Comparison of ENCODE assay signal across 9 cellular contexts in genomic region chr5:14628346-14628745, GRCh38. TPM values are rescaled to one million over a fixed set of nuclear protein-coding genes. Genes with fewer than 3 reads are reported as not detected.
DNase-seq lines count a peak whose midpoint lies in the region; ATAC-seq, FAIRE-seq and TF ChIP-seq lines count a peak whose summit lies in the region.
"Had no signal": no experiment of that assay in that cellular context is flagged by ENCODE, and none has a peak within 500 bp of the region (broad histone marks: within the 10 kb centered on the region; RNA-seq: fewer than 3 reads in every experiment).

No MANE protein-coding gene starts in this region.

- intact Hi-C loops in right lobe of liver (cut with DNase I) = no loop called here

- H3K4me1 ChIP-seq in SJCRH30 (no peaks in the 10 kb centered on the region), right lobe of liver (no peaks in the 10 kb centered on the region)

- H3K27ac ChIP-seq in SJCRH30 = no peak overlapping the region
- H3K27ac ChIP-seq in right lobe of liver = no peak overlapping the region
- H3K27ac ChIP-seq in WERI-Rb-1 = no peak overlapping the region
- H3K27ac ChIP-seq: thoracic aorta had no signal

- H3K36me3 ChIP-seq in SJCRH30 (no peaks in the 10 kb centered on the region), right lobe of liver (no peaks in the 10 kb centered on the region), WERI-Rb-1 (no peaks in the 10 kb centered on the region)
- H3K36me3 ChIP-seq: thoracic aorta had no signal

- H3K4me3 ChIP-seq in SJCRH30 (no peak overlapping the region), right lobe of liver (no peak overlapping the region), WERI-Rb-1 (ENCODE audit: low read depth, low read length) (no peak overlapping the region)
- H3K4me3 ChIP-seq: thoracic aorta had no signal

- H3K27me3 ChIP-seq in SJCRH30 = no peaks in the 10 kb centered on the region
- no peaks in the 10 kb centered on the region for H3K27me3 ChIP-seq in right lobe of liver
- no peaks in the 10 kb centered on the region for H3K27me3 ChIP-seq in WERI-Rb-1 (ENCODE audit: insufficient read depth, low read depth, severe bottlenecking)

- no peaks in the 10 kb centered on the region for H3K4me1 Mint-ChIP-seq in activated naive CD8-positive, alpha-beta T cell treated with anti-CD3 and anti-CD28 coated beads for 36 hours
- H3K4me1 Mint-ChIP-seq in stimulated activated naive CD8-positive, alpha-beta T cell treated with anti-CD3 and anti-CD28 coated beads, Interleukin-15, amount 100 ng/mL, for 72 hours = no peaks in the 10 kb centered on the region

- no peak for TF ChIP-seq CTCF in right lobe of liver (IDR thresholded peaks at IDR 0.05)
- no peak for TF ChIP-seq CTCF in WERI-Rb-1 (IDR thresholded peaks at IDR 0.05; ENCODE audit: low read depth, low read length)
- no peak for TF ChIP-seq CTCF in D721Med (IDR thresholded peaks at IDR 0.05; ENCODE audit: insufficient read depth, missing control alignments)

- TF ChIP-seq POLR2A in H54 (IDR thresholded peaks at IDR 0.05; ENCODE audit: low read depth, low read length) (no peak), right lobe of liver (IDR thresholded peaks at IDR 0.05) (no peak)

- H3K36me3 Mint-ChIP-seq in activated naive CD8-positive, alpha-beta T cell treated with anti-CD3 and anti-CD28 coated beads for 36 hours = no peaks in the 10 kb centered on the region

- no peak overlapping the region for H3K27ac Mint-ChIP-seq in activated naive CD8-positive, alpha-beta T cell treated with anti-CD3 and anti-CD28 coated beads for 36 hours
- no peak overlapping the region for H3K27ac Mint-ChIP-seq in stimulated activated naive CD8-positive, alpha-beta T cell treated with anti-CD3 and anti-CD28 coated beads, Interleukin-15, amount 100 ng/mL, for 72 hours

- ATAC-seq in right lobe of liver (peak in 3 of 4 donors; percentile 51 to 60 (median 58)), HG03565 (IDR thresholded peaks at IDR 0.05; ENCODE audit: unreplicated experiment) (no peak)
- peak; percentile 65 for ATAC-seq in stimulated activated naive CD8-positive, alpha-beta T cell treated with anti-CD3 and anti-CD28 coated beads, Interleukin-15, amount 100 ng/mL, for 72 hours

- no peaks in the 10 kb centered on the region for H3K27me3 Mint-ChIP-seq in activated naive CD8-positive, alpha-beta T cell treated with anti-CD3 and anti-CD28 coated beads for 36 hours
- no peaks in the 10 kb centered on the region for H3K27me3 Mint-ChIP-seq in stimulated activated naive CD8-positive, alpha-beta T cell treated with anti-CD3 and anti-CD28 coated beads, Interleukin-15, amount 100 ng/mL, for 72 hours

- peaks cover 7% of the 10 kb centered on the region for H3K9me3 Mint-ChIP-seq in activated naive CD8-positive, alpha-beta T cell treated with anti-CD3 and anti-CD28 coated beads for 36 hours
- peaks cover 6 to 8% of the 10 kb centered on the region in 2 donors for H3K9me3 Mint-ChIP-seq in stimulated activated naive CD8-positive, alpha-beta T cell treated with anti-CD3 and anti-CD28 coated beads, Interleukin-15, amount 100 ng/mL, for 72 hours

- no peak for DNase-seq in H54 (ENCODE audit: insufficient read length, low spot score)
- peak; percentile 47 to 74 for DNase-seq in SJCRH30
- DNase-seq in activated naive CD8-positive, alpha-beta T cell treated with anti-CD3 and anti-CD28 coated beads for 36 hours = peak; percentile 41
- peak in 2 of 3 donors; percentile 54 to 56 for DNase-seq in right lobe of liver
- DNase-seq in stimulated activated naive CD8-positive, alpha-beta T cell treated with anti-CD3 and anti-CD28 coated beads, Interleukin-15, amount 100 ng/mL, for 72 hours = peak; percentile 22 to 33
- DNase-seq in WERI-Rb-1 = no peak
- DNase-seq in D721Med (ENCODE audit: insufficient read length, low spot score) = no peak

- no peaks in the 10 kb centered on the region for H3K9me3 ChIP-seq in SJCRH30 (replicated peaks)
- no peaks in the 10 kb centered on the region for H3K9me3 ChIP-seq in right lobe of liver
- no peaks in the 10 kb centered on the region for H3K9me3 ChIP-seq in WERI-Rb-1 (ENCODE audit: severe bottlenecking)
- H3K9me3 ChIP-seq: thoracic aorta had no signal

- FAIRE-seq in H54 (lab: Jason Lieb, UNC) = peak; percentile 86
- FAIRE-seq in D721Med (lab: Jason Lieb, UNC) = no peak

- 6% methylated on average over 3 of the region's 3 CpGs for WGBS in right lobe of liver (ENCODE audit: insufficient coverage, low coverage, low lambda C conversion rate, missing lambda C conversion rate)

- no peak overlapping the region for H3K4me3 Mint-ChIP-seq in activated naive CD8-positive, alpha-beta T cell treated with anti-CD3 and anti-CD28 coated beads for 36 hours
- H3K4me3 Mint-ChIP-seq in stimulated activated naive CD8-positive, alpha-beta T cell treated with anti-CD3 and anti-CD28 coated beads, Interleukin-15, amount 100 ng/mL, for 72 hours = no peak overlapping the region

RNA-seq across cellular contexts. Expression of gene OTULIN, which starts 36.2 kb away (rescaled TPM):
- 16.9 and 18.2 TPM in 2 replicates for total RNA-seq in SJCRH30 (2014; rRNA removed; shearing (Covaris generic))
- total RNA-seq in activated naive CD8-positive, alpha-beta T cell treated with anti-CD3 and anti-CD28 coated beads for 36 hours = 10 to 100 TPM; 68.9 TPM
- total RNA-seq in right lobe of liver = 10 to 100 TPM; 25.2 to 34.8 (median 29.2) TPM

RNA-seq across cellular contexts. Expression of gene OTULINL, which starts 46.8 kb away (rescaled TPM):
- 20.7 and 21.5 TPM in 2 replicates for total RNA-seq in SJCRH30 (2014; rRNA removed; shearing (Covaris generic))
- total RNA-seq in activated naive CD8-positive, alpha-beta T cell treated with anti-CD3 and anti-CD28 coated beads for 36 hours = 10 to 100 TPM; 20.8 to 27.3 TPM
- total RNA-seq in right lobe of liver = 1 to 10 TPM in 3 of 6 experiments, under 1 TPM in 3; 0.66 to 1.7 (median 1.2) TPM

Comparison
In these comparisons a context has a peak if more than half of its experiments do, and no peak if none do; other contexts are left out.
1. DNase-seq: peak in SJCRH30 (2 of 2), activated naive CD8-positive, alpha-beta T cell treated with anti-CD3 and anti-CD28 coated beads for 36 hours (single experiment), right lobe of liver (2 of 3) and stimulated activated naive CD8-positive, alpha-beta T cell treated with anti-CD3 and anti-CD28 coated beads, Interleukin-15, amount 100 ng/mL, for 72 hours (2 of 2); none in H54 (single experiment), WERI-Rb-1 (single experiment) and D721Med (single experiment).